ENCODE assay signal across 17 cellular contexts in genomic region chr2:178909507-178909906, GRCh38.
DNase-seq lines count a peak whose midpoint lies in the region; ATAC-seq and TF ChIP-seq lines count a peak whose summit lies in the region.
"Had no signal": no experiment of that assay in that cellular context is flagged by ENCODE, and none has a peak within 500 bp of the region (broad histone marks: within the 10 kb centered on the region; RNA-seq: fewer than 3 reads in every experiment).

No MANE protein-coding gene starts in this region.

- TF ChIP-seq CTCF in PC-9 (conservative IDR thresholded peaks at IDR 0.05), result 0 out of 2 replicates have a peak, but pooled peaks have one; percentile 8
- no peak for TF ChIP-seq CTCF in glutamatergic neuron (IDR thresholded peaks at IDR 0.05; ENCODE audit: partially characterized antibody, unreplicated experiment)
- TF ChIP-seq CTCF in gastrocnemius medialis (IDR thresholded peaks at IDR 0.05 in 4 of 5, conservative IDR thresholded peaks at IDR 0.05 in 1 of 5), result no peak
- no peak for TF ChIP-seq CTCF in colonic mucosa (IDR thresholded peaks at IDR 0.05)

- peak overlapping the region; percentile 54 for H3K27ac Mint-ChIP-seq in glutamatergic neuron (ENCODE audit: unreplicated experiment)
- H3K27ac Mint-ChIP-seq: CD4-positive, alpha-beta T cell had no signal

- peaks cover 18% of the 10 kb centered on the region for H3F3A ChIP-seq in PC-9 (ENCODE audit: insufficient read depth, low read depth)

- CTCF ChIA-PET in PC-9 (lab: Charles Lee), result interaction anchor here (0.7 to 0.9 kb wide), 2 partner anchors 16 to 113 kb away, joined by 5 read pairs; no protein-coding TSS in a partner anchor

- no peaks in the 10 kb centered on the region for H3K79me2 ChIP-seq in PC-9 (ENCODE audit: low read depth)

- peak overlapping the region; percentile 53 for H3K4me2 ChIP-seq in PC-9

- H3K9ac ChIP-seq in colonic mucosa (ENCODE audit: low read depth in 2 of 2, low read length in 2 of 2), result no peak overlapping the region

- no peak for TF ChIP-seq POLR2A in gastrocnemius medialis (IDR thresholded peaks at IDR 0.05)

- POLR2A ChIA-PET in PC-9 (lab: Charles Lee; ENCODE audit: unreplicated experiment), result interaction anchor here (0.7 kb wide), 1 partner anchor 150 kb away, joined by 3 read pairs; no protein-coding TSS in a partner anchor

- H3K9me3 ChIP-seq in PC-9 (ENCODE audit: insufficient read depth, low read depth), result peaks cover 17% of the 10 kb centered on the region; the same call in 1 of the 2 replicates
- no peaks in the 10 kb centered on the region for H3K9me3 ChIP-seq in gastrocnemius medialis
- no peaks in the 10 kb centered on the region for H3K9me3 ChIP-seq in colonic mucosa
- H3K9me3 ChIP-seq: BE2C, HAP-1 had no signal

- no peaks in the 10 kb centered on the region for H4K20me1 ChIP-seq in PC-9 (ENCODE audit: insufficient read depth)

- H2AFZ ChIP-seq in PC-9, result peak overlapping the region; percentile 58

- BruUV-seq in PC-9 (replicated peaks; lab: Mats Ljungman, UMichigan), result no TSS peak

- H3K27me3 ChIP-seq in PC-9 (ENCODE audit: insufficient read depth, low read depth) (no peaks in the 10 kb centered on the region), gastrocnemius medialis (no peaks in the 10 kb centered on the region), colonic mucosa (no peaks in the 10 kb centered on the region)
- H3K27me3 ChIP-seq: BE2C had no signal

- no peaks in the 10 kb centered on the region for H3K27me3 Mint-ChIP-seq in glutamatergic neuron (ENCODE audit: unreplicated experiment)
- H3K27me3 Mint-ChIP-seq: CD4-positive, alpha-beta T cell had no signal

- peak in 1 of 2 donors; percentile 40 for ATAC-seq in gastrocnemius medialis

- H3K4me3 ChIP-seq in PC-9 (peak overlapping the region; percentile 16; the same call in 1 of the 2 replicates), gastrocnemius medialis (peak overlapping the region in 1 of 4 donors; percentile 33), colonic mucosa (no peak overlapping the region)
- H3K4me3 ChIP-seq: HAP-1 had no signal

- intact Hi-C loops in PC-9 (cut with micrococcal nuclease; ENCODE audit: unreplicated experiment) (no loop called here), gastrocnemius medialis (cut with DNase I; ENCODE audit: low total_unique reads) (no loop called here), colonic mucosa (cut with DNase I) (no loop called here)

- H3K4me1 ChIP-seq in PC-9 (replicated peaks; ENCODE audit: insufficient read depth), result peaks cover 39% of the 10 kb centered on the region
- H3K4me1 ChIP-seq in gastrocnemius medialis, result peaks cover 56% of the 10 kb centered on the region in 2 donors
- no peaks in the 10 kb centered on the region for H3K4me1 ChIP-seq in colonic mucosa
- H3K4me1 ChIP-seq: BE2C had no signal

- DNase-seq in NCI-H1694 treated with DMSO at 0.1 percent for 48 hours (lab: John Stamatoyannopoulos, UW) (peak; percentile 21), NCI-H1694 (lab: John Stamatoyannopoulos, UW) (no peak), PC-9 (no peak), glutamatergic neuron (no peak), gastrocnemius medialis (no peak), colonic mucosa (no peak), NCI-H1417 (lab: John Stamatoyannopoulos, UW) (no peak)
- no peak for DNase-seq in stimulated activated CD4-positive, alpha-beta T cell treated with anti-CD3 and anti-CD28 coated beads, Interleukin-15, amount 100 ng/mL, for 24 hours
- DNase-seq: BE2C; CD4-positive, alpha-beta T cell; DMS79 treated with DMSO at 0.1 percent for 48 hours; NCI-H1436; NCI-H2081; NCI-H748 treated with DMSO at 0.1 percent for 48 hours; SHP77 treated with DMSO at 0.1 percent for 48 hours had no signal

- H3K27ac ChIP-seq in PC-9 (peak overlapping the region; percentile 56), gastrocnemius medialis (peak overlapping the region; percentile 72 to 83 (median 78)), colonic mucosa (no peak overlapping the region)
- H3K27ac ChIP-seq: 22Rv1 had no signal

- in situ Hi-C loops in gastrocnemius medialis (cut with MboI; ENCODE audit: low sequenced_read_pairs in 4 of 4), result no loop called here

- H3K9me3 Mint-ChIP-seq in glutamatergic neuron (ENCODE audit: unreplicated experiment), result no peaks in the 10 kb centered on the region
- H3K9me3 Mint-ChIP-seq: CD4-positive, alpha-beta T cell had no signal

- H3K4me3 Mint-ChIP-seq in glutamatergic neuron (ENCODE audit: unreplicated experiment), result no peak overlapping the region
- H3K4me3 Mint-ChIP-seq: CD4-positive, alpha-beta T cell had no signal

- H3K9me2 ChIP-seq in PC-9 (ENCODE audit: insufficient read depth), result no peaks in the 10 kb centered on the region

- H3K4me1 Mint-ChIP-seq in glutamatergic neuron (ENCODE audit: low read depth, unreplicated experiment), result peaks cover 19% of the 10 kb centered on the region

- H3K36me3 ChIP-seq in PC-9 (ENCODE audit: low read depth), result no peaks in the 10 kb centered on the region
- no peaks in the 10 kb centered on the region for H3K36me3 ChIP-seq in gastrocnemius medialis
- no peaks in the 10 kb centered on the region for H3K36me3 ChIP-seq in colonic mucosa
- H3K36me3 ChIP-seq: BE2C, HAP-1 had no signal

- no peaks in the 10 kb centered on the region for H3K36me3 Mint-ChIP-seq in glutamatergic neuron (ENCODE audit: unreplicated experiment)
